In genomic region chr2:151777487-151777886, GRCh38 we compare ENCODE assay signal across 1 cellular context.
TF ChIP-seq lines count a peak whose summit lies in the region.

No MANE protein-coding gene starts in this region.

TF ChIP-seq in SK-N-SH treated with all-trans-retinoic acid at 6 μM for 48 hours, 23 proteins besides CTCF, POLR2A, EP300 and RAD21 (continued from another document):
- TF ChIP-seq, protein P1, sequence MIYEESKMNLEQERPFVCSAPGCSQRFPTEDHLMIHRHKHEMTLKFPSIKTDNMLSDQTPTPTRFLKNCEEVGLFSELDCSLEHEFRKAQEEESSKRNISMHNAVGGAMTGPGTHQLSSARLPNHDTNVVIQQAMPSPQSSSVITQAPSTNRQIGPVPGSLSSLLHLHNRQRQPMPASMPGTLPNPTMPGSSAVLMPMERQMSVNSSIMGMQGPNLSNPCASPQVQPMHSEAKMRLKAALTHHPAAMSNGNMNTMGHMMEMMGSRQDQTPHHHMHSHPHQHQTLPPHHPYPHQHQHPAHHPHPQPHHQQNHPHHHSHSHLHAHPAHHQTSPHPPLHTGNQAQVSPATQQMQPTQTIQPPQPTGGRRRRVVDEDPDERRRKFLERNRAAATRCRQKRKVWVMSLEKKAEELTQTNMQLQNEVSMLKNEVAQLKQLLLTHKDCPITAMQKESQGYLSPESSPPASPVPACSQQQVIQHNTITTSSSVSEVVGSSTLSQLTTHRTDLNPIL (CRISPR knock-in tag; IDR thresholded peaks at IDR 0.05; ENCODE audit: low read depth), result no peak
- TF ChIP-seq TOX (CRISPR knock-in tag; IDR thresholded peaks at IDR 0.05; ENCODE audit: borderline replicate concordance) (no peak), ZFP3 (CRISPR knock-in tag; IDR thresholded peaks at IDR 0.05) (no peak), ZNF565 (CRISPR knock-in tag; conservative IDR thresholded peaks at IDR 0.05; ENCODE audit: low read depth) (no peak), GLIS3 (CRISPR knock-in tag; IDR thresholded peaks at IDR 0.05) (no peak), PATZ1 (CRISPR knock-in tag; IDR thresholded peaks at IDR 0.05; ENCODE audit: borderline replicate concordance) (no peak), RARB (CRISPR knock-in tag; IDR thresholded peaks at IDR 0.05) (no peak)
